36 cellular contexts compared by ENCODE assay signal in genomic region chr3:28950614-28951013, GRCh38.
"Had no signal": no experiment of that assay in that cellular context is flagged by ENCODE, and none has a peak within 500 bp of the region (broad histone marks: within the 10 kb centered on the region; RNA-seq: fewer than 3 reads in every experiment).

No MANE protein-coding gene starts in this region.

- H3K9me3 ChIP-seq: MG63 had no signal

- H3K4me3 ChIP-seq: MG63 had no signal

- H3K36me3 ChIP-seq: MG63 had no signal

- H3K27me3 ChIP-seq: MG63 had no signal

- DNase-seq: Karpas-422, Kasumi-1, MG63, MM.1S, MV-4-11, NCI-H1048, NCI-H1092, NCI-H1092 treated with DMSO at 0.1 percent for 48 hours, NCI-H1105, NCI-H1105 treated with DMSO at 0.1 percent for 48 hours, NCI-H1417, NCI-H1417 treated with DMSO at 0.1 percent for 48 hours, NCI-H1436, NCI-H1436 treated with DMSO at 0.1 percent for 48 hours, NCI-H146, NCI-H1694, NCI-H1694 treated with DMSO at 0.1 percent for 48 hours, NCI-H187, NCI-H187 treated with DMSO at 0.1 percent for 48 hours, NCI-H1930, NCI-H2029, NCI-H2029 treated with DMSO at 0.1 percent for 48 hours, NCI-H2081, NCI-H2081 treated with DMSO at 0.1 percent for 48 hours, NCI-H2107, NCI-H2171, NCI-H2171 treated with DMSO at 0.1 percent for 48 hours, NCI-H2227 treated with DMSO at 0.1 percent for 48 hours, NCI-H226, NCI-H345, NCI-H446, NCI-H446 treated with DMSO at 0.1 percent for 48 hours, NCI-H510A, NCI-H510A treated with DMSO at 0.1 percent for 48 hours, NCI-H524, NCI-H524 treated with DMSO at 0.1 percent for 48 hours had no signal
